9 cellular contexts compared by ENCODE assay signal in the genomic region with DNA sequence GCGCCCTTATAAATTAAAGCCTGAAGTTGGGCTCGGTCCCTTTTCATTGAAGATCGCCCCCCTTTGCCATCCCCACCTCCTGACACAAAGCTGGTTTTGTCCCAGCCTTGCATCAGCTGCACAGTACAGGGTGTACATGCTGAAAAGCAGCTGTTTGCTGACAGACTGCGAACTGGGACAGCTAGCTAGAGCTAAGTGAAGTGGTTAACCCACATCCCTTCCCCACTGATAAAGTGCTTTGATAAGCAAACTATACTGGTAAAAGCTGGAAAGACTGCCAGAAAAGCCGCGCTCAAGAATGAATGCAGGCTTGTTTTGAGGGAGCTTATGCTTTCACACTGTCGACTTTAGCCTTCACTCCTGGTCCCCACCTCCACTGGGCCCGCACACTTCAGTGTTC.
DNase-seq lines count a peak whose midpoint lies in the region; ATAC-seq and FAIRE-seq lines count a peak whose summit lies in the region.
"Had no signal": no experiment of that assay in that cellular context is flagged by ENCODE, and none has a peak within 500 bp of the region (broad histone marks: within the 10 kb centered on the region; RNA-seq: fewer than 3 reads in every experiment).

No MANE protein-coding gene starts in this region.

- no peak overlapping the region for H2BK5ac ChIP-seq in neuronal stem cell (ENCODE audit: low read length)

- H3K27me3 ChIP-seq in small intestine (ENCODE audit: control insufficient read depth in 2 of 2, insufficient read depth in 2 of 2, low read length in 2 of 2): no peaks in the 10 kb centered on the region
- no peaks in the 10 kb centered on the region for H3K27me3 ChIP-seq in Karpas-422 (ENCODE audit: low read length)
- H3K27me3 ChIP-seq in neuronal stem cell (ENCODE audit: control insufficient read depth in 3 of 3, insufficient read depth in 3 of 3, low read depth in 1 of 3, low read length in 3 of 3): no peaks in the 10 kb centered on the region

- no peaks in the 10 kb centered on the region for H3K4me1 ChIP-seq in small intestine (ENCODE audit: control insufficient read depth in 2 of 2, insufficient read depth in 1 of 2, low read depth in 1 of 2, low read length in 1 of 2)
- no peaks in the 10 kb centered on the region for H3K4me1 ChIP-seq in Karpas-422 (ENCODE audit: low read length)
- H3K4me1 ChIP-seq in neuronal stem cell (ENCODE audit: control insufficient read depth in 2 of 2, insufficient read depth in 1 of 2, low read depth in 1 of 2, low read length in 2 of 2): no peaks in the 10 kb centered on the region

- H3K4me1 Mint-ChIP-seq in T-helper 1 cell treated with Interleukin-12 subunit alpha and Interleukin-12 subunit beta and Interleukin-4 antibody, amounts not matched to agents 30 μg/mL and 1 μg/mL, for 36 hours (ENCODE audit: low read depth): peaks cover 32% of the 10 kb centered on the region
- peaks cover 24% of the 10 kb centered on the region for H3K4me1 Mint-ChIP-seq in activated naive CD8-positive, alpha-beta T cell treated with anti-CD3 and anti-CD28 coated beads, Interleukin-2, amount 50 U/mL, for 24 hours

- H3K4me2 ChIP-seq in Karpas-422 (ENCODE audit: low read depth, low read length, poor library complexity, severe bottlenecking) (no peak overlapping the region), neuronal stem cell (ENCODE audit: insufficient read depth, low read length, poor library complexity, severe bottlenecking) (no peak overlapping the region)

- no peak overlapping the region for H4K8ac ChIP-seq in neuronal stem cell (ENCODE audit: low read depth, low read length)

- no peak overlapping the region for H3K4ac ChIP-seq in neuronal stem cell (ENCODE audit: low read length)

- H4K20me1 ChIP-seq in Karpas-422 (ENCODE audit: insufficient read depth, low read depth, low read length): 0 out of 2 replicates have a peak, but pooled peaks cover 5% of the 10 kb centered on the region

- no peaks in the 10 kb centered on the region for H3K9me3 Mint-ChIP-seq in T-helper 1 cell treated with Interleukin-12 subunit alpha and Interleukin-12 subunit beta and Interleukin-4 antibody, amounts not matched to agents 30 μg/mL and 1 μg/mL, for 36 hours
- no peaks in the 10 kb centered on the region for H3K9me3 Mint-ChIP-seq in activated naive CD8-positive, alpha-beta T cell treated with anti-CD3 and anti-CD28 coated beads, Interleukin-2, amount 50 U/mL, for 24 hours

- H3K27ac ChIP-seq in small intestine (ENCODE audit: low read depth in 1 of 2, low read length in 1 of 2): no peak overlapping the region
- no peak overlapping the region for H3K27ac ChIP-seq in Karpas-422 (ENCODE audit: low read length)
- no peak overlapping the region for H3K27ac ChIP-seq in neuronal stem cell (replicated peaks; ENCODE audit: low read length)

- no peak overlapping the region for H2AK5ac ChIP-seq in neuronal stem cell (ENCODE audit: low read depth, low read length)

- H3K9me2 ChIP-seq in Karpas-422 (replicated peaks; ENCODE audit: insufficient read depth, low read length): no peaks in the 10 kb centered on the region

- peak overlapping the region; percentile 43 for H3K4me3 Mint-ChIP-seq in T-helper 1 cell treated with Interleukin-12 subunit alpha and Interleukin-12 subunit beta and Interleukin-4 antibody, amounts not matched to agents 30 μg/mL and 1 μg/mL, for 36 hours
- H3K4me3 Mint-ChIP-seq in activated naive CD8-positive, alpha-beta T cell treated with anti-CD3 and anti-CD28 coated beads, Interleukin-2, amount 50 U/mL, for 24 hours: no peak overlapping the region

- no peak overlapping the region for H2BK12ac ChIP-seq in neuronal stem cell (ENCODE audit: low read length)

- peak; percentile 1 for DNase-seq in activated CD4-positive, CD25-positive, alpha-beta regulatory T cell treated with anti-CD3 and anti-CD28 coated beads, Interleukin-2, amount 50 U/mL, for 16 hours (ENCODE audit: low read depth, low spot score)
- DNase-seq in activated CD4-positive, CD25-positive, alpha-beta regulatory T cell (lab: John Stamatoyannopoulos, UW): no peak
- DNase-seq in activated naive CD8-positive, alpha-beta T cell treated with anti-CD3 and anti-CD28 coated beads, Interleukin-2, amount 50 U/mL, for 24 hours: no peak
- peak; percentile 42 for DNase-seq in small intestine
- no peak for DNase-seq in Karpas-422
- DNase-seq in neuronal stem cell (ENCODE audit: low spot score): no peak
- DNase-seq: NCI-H1436 had no signal

- peak; percentile 66 for ATAC-seq in activated naive CD8-positive, alpha-beta T cell treated with anti-CD3 and anti-CD28 coated beads, Interleukin-2, amount 50 U/mL, for 24 hours
- no peak for ATAC-seq in GM18909 (IDR thresholded peaks at IDR 0.05; ENCODE audit: poor library complexity, unreplicated experiment)

- no peak overlapping the region for H3K18ac ChIP-seq in neuronal stem cell (ENCODE audit: low read length)

- H2BK120ac ChIP-seq in neuronal stem cell (ENCODE audit: low read depth, low read length): no peak overlapping the region

- H3K27ac Mint-ChIP-seq in T-helper 1 cell treated with Interleukin-12 subunit alpha and Interleukin-12 subunit beta and Interleukin-4 antibody, amounts not matched to agents 30 μg/mL and 1 μg/mL, for 36 hours: peak overlapping the region; percentile 38
- no peak overlapping the region for H3K27ac Mint-ChIP-seq in activated naive CD8-positive, alpha-beta T cell treated with anti-CD3 and anti-CD28 coated beads, Interleukin-2, amount 50 U/mL, for 24 hours

- no peak overlapping the region for H3K4me3 ChIP-seq in small intestine (ENCODE audit: low read depth in 1 of 2, low read length in 2 of 2)
- no peak overlapping the region for H3K4me3 ChIP-seq in Karpas-422 (ENCODE audit: low read length)
- H3K4me3 ChIP-seq in neuronal stem cell (ENCODE audit: low read length in 2 of 2): no peak overlapping the region

- H3K79me2 ChIP-seq in Karpas-422 (ENCODE audit: low read length): no peaks in the 10 kb centered on the region

- H3K27me3 Mint-ChIP-seq in T-helper 1 cell treated with Interleukin-12 subunit alpha and Interleukin-12 subunit beta and Interleukin-4 antibody, amounts not matched to agents 30 μg/mL and 1 μg/mL, for 36 hours (ENCODE audit: low read depth): peaks cover 9% of the 10 kb centered on the region
- H3K27me3 Mint-ChIP-seq in activated naive CD8-positive, alpha-beta T cell treated with anti-CD3 and anti-CD28 coated beads, Interleukin-2, amount 50 U/mL, for 24 hours: no peaks in the 10 kb centered on the region

- H3K14ac ChIP-seq in neuronal stem cell (ENCODE audit: low read length): no peak overlapping the region

- peaks cover 2% of the 10 kb centered on the region for H3K36me3 Mint-ChIP-seq in T-helper 1 cell treated with Interleukin-12 subunit alpha and Interleukin-12 subunit beta and Interleukin-4 antibody, amounts not matched to agents 30 μg/mL and 1 μg/mL, for 36 hours (ENCODE audit: low read depth)
- H3K36me3 Mint-ChIP-seq in activated naive CD8-positive, alpha-beta T cell treated with anti-CD3 and anti-CD28 coated beads, Interleukin-2, amount 50 U/mL, for 24 hours (ENCODE audit: low read depth): peaks cover 1% of the 10 kb centered on the region

- no peak overlapping the region for H2BK15ac ChIP-seq in neuronal stem cell (ENCODE audit: low read length)

- no peak for FAIRE-seq in small intestine (lab: Jason Lieb, UNC)

- peaks cover 2% of the 10 kb centered on the region for H3K79me1 ChIP-seq in neuronal stem cell (ENCODE audit: low read depth, low read length)

- H3K9ac ChIP-seq in Karpas-422 (ENCODE audit: low read length) (no peak overlapping the region), neuronal stem cell (ENCODE audit: low read depth, low read length, poor library complexity) (no peak overlapping the region)

- H3K36me3 ChIP-seq in small intestine (ENCODE audit: control insufficient read depth in 2 of 2, insufficient read depth in 2 of 2, low read length in 2 of 2) (no peaks in the 10 kb centered on the region), Karpas-422 (ENCODE audit: insufficient read depth, low read length) (no peaks in the 10 kb centered on the region), neuronal stem cell (replicated peaks in 1 of 2; ENCODE audit: control insufficient read depth in 2 of 2, insufficient read depth in 2 of 2, low read length in 2 of 2) (no peaks in the 10 kb centered on the region)

- WGBS in small intestine, 3 donors: 64 to 86% (median 68%) methylated on average over 8 of the region's 8 CpGs
- WGBS in neuronal stem cell (ENCODE audit: extremely low coverage in 2 of 2, insufficient read length in 2 of 2, insufficient replicate concordance in 1 of 2), 2 donors: no CpG with 5 or more reads among the region's 8 CpGs

- H2AFZ ChIP-seq in Karpas-422 (ENCODE audit: low read length): no peak overlapping the region
- no peak overlapping the region for H2AFZ ChIP-seq in neuronal stem cell (ENCODE audit: low read length)

- H3K9me3 ChIP-seq in small intestine (ENCODE audit: control insufficient read depth, low read depth): no peaks in the 10 kb centered on the region
- no peaks in the 10 kb centered on the region for H3K9me3 ChIP-seq in Karpas-422 (ENCODE audit: low read length)
- H3K9me3 ChIP-seq in neuronal stem cell (replicated peaks in 1 of 2; ENCODE audit: control insufficient read depth in 2 of 2, insufficient read depth in 1 of 2, low read depth in 1 of 2, low read length in 2 of 2): no peaks in the 10 kb centered on the region

- no peak overlapping the region for H3K23ac ChIP-seq in neuronal stem cell (ENCODE audit: low read depth, low read length, poor library complexity)

- H4K91ac ChIP-seq in neuronal stem cell (ENCODE audit: low read depth, low read length, poor library complexity): no peak overlapping the region

Comparison
In these comparisons a context has a peak if more than half of its experiments do, and no peak if none do; other contexts are left out.
1. DNase-seq: peak in activated CD4-positive, CD25-positive, alpha-beta regulatory T cell treated with anti-CD3 and anti-CD28 coated beads, Interleukin-2, amount 50 U/mL, for 16 hours (single experiment) and small intestine (single experiment); none in activated CD4-positive, CD25-positive, alpha-beta regulatory T cell (0 of 4), activated naive CD8-positive, alpha-beta T cell treated with anti-CD3 and anti-CD28 coated beads, Interleukin-2, amount 50 U/mL, for 24 hours (single experiment), Karpas-422 (single experiment) and neuronal stem cell (single experiment).